ENCODE assay signal across 17 cellular contexts in genomic region chrX:2536974-2537373, GRCh38.
"Had no signal": no experiment of that assay in that cellular context is flagged by ENCODE, and none has a peak within 500 bp of the region (broad histone marks: within the 10 kb centered on the region; RNA-seq: fewer than 3 reads in every experiment).

No MANE protein-coding gene starts in this region.

- H3K27ac ChIP-seq: ascending aorta, epithelial cell of prostate, right lobe of liver, spleen had no signal

- H3K4me1 ChIP-seq: ascending aorta, right lobe of liver, spleen had no signal

- H3K27me3 Mint-ChIP-seq: progenitor cell of endocrine pancreas had no signal

- H3K36me3 ChIP-seq: ascending aorta, right lobe of liver, spleen had no signal

- H3K27me3 ChIP-seq: ascending aorta, right lobe of liver, spleen had no signal

- H3K36me3 Mint-ChIP-seq: memory B cell; naive thymus-derived CD8-positive, alpha-beta T cell had no signal

- ATAC-seq: activated T-helper 17 cell treated with anti-CD3 and anti-CD28 coated beads, Interleukin-2, amount 50 U/mL, for 72 hours; effector memory CD8-positive, alpha-beta T cell; left lobe of liver; naive thymus-derived CD8-positive, alpha-beta T cell; right lobe of liver had no signal

- H3K4me3 Mint-ChIP-seq: activated naive CD4-positive, alpha-beta T cell treated with anti-CD3 and anti-CD28 coated beads for 36 hours; activated T-helper 17 cell treated with anti-CD3 and anti-CD28 coated beads, Interleukin-2, amount 50 U/mL, for 72 hours; effector memory CD8-positive, alpha-beta T cell; memory B cell; naive thymus-derived CD8-positive, alpha-beta T cell had no signal

- H3K4me1 Mint-ChIP-seq: activated T-helper 17 cell treated with anti-CD3 and anti-CD28 coated beads, Interleukin-2, amount 50 U/mL, for 72 hours; memory B cell; naive thymus-derived CD8-positive, alpha-beta T cell had no signal

- H3K9me3 Mint-ChIP-seq: activated naive CD4-positive, alpha-beta T cell treated with anti-CD3 and anti-CD28 coated beads for 36 hours; effector memory CD8-positive, alpha-beta T cell; naive thymus-derived CD8-positive, alpha-beta T cell had no signal

- H3K4me3 ChIP-seq: ascending aorta, right lobe of liver, spleen had no signal

- DNase-seq: activated CD4-positive, alpha-beta T cell treated with anti-CD3 and anti-CD28 coated beads for 1 hour; activated CD4-positive, alpha-beta T cell treated with anti-CD3 and anti-CD28 coated beads, Interleukin-2, amount 50 U/mL, for 4 hours; activated naive CD4-positive, alpha-beta T cell treated with anti-CD3 and anti-CD28 coated beads for 36 hours; activated T-cell treated with anti-CD3 and anti-CD28 coated beads for 4 hours; dermis blood vessel endothelial cell; effector memory CD8-positive, alpha-beta T cell; foreskin melanocyte; islet precursor cell; naive thymus-derived CD8-positive, alpha-beta T cell; right lobe of liver; spleen had no signal

- H3K27ac Mint-ChIP-seq: activated naive CD4-positive, alpha-beta T cell treated with anti-CD3 and anti-CD28 coated beads for 36 hours; activated T-helper 17 cell treated with anti-CD3 and anti-CD28 coated beads, Interleukin-2, amount 50 U/mL, for 72 hours; effector memory CD8-positive, alpha-beta T cell; memory B cell; naive thymus-derived CD8-positive, alpha-beta T cell; progenitor cell of endocrine pancreas had no signal

- H3K9me3 ChIP-seq: ascending aorta, right lobe of liver had no signal
